Comparison of ENCODE assay signal across 8 cellular contexts in the genomic region with DNA sequence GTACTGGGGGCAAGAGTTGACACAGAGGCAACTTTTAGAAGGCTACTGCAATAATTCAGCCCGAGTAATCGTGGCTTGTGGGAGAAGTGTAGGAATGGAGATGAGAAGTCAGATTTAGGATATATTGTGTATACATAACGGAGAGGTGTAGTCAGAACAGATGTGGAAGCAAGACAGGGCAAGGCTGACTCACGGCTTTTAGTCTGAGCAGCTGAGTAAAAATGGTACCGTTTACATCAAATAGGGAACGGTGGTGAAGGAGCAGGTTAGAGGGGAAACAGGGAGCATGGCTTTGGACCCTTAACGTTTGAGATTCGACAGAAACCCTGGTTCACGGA. TPM values are rescaled to one million over a fixed set of nuclear protein-coding genes. Genes with fewer than 3 reads are reported as not detected.
DNase-seq lines count a peak whose midpoint lies in the region; ATAC-seq and TF ChIP-seq lines count a peak whose summit lies in the region.

No MANE protein-coding gene starts in this region.

- intact Hi-C loops in thyroid gland (cut with DNase I) = loop anchor here (10.0 kb wide), 1 partner anchor 173 kb away; no protein-coding TSS in a partner anchor

- peak; percentile 82 to 83 for ATAC-seq in activated CD4-positive, CD25-positive, alpha-beta regulatory T cell treated with anti-CD3 and anti-CD28 coated beads, Interleukin-2, amount 50 U/mL, for 24 hours
- peak; percentile 13 for ATAC-seq in HG02678 (IDR thresholded peaks at IDR 0.05; ENCODE audit: unreplicated experiment)
- ATAC-seq in naive B cell (ENCODE audit: low read depth in 2 of 2) = no peak

- H3K27me3 Mint-ChIP-seq in naive B cell = no peaks in the 10 kb centered on the region

- no peak for TF ChIP-seq POLR2A in thyroid gland (IDR thresholded peaks at IDR 0.05)

- H3K27ac ChIP-seq in thyroid gland = peak overlapping the region; percentile 96 to 100 (median 99)

- no peaks in the 10 kb centered on the region for H3K36me3 ChIP-seq in thyroid gland

- no peaks in the 10 kb centered on the region for H3K27me3 ChIP-seq in thyroid gland

- no peak for DNase-seq in activated CD4-positive, CD25-positive, alpha-beta regulatory T cell treated with anti-CD3 and anti-CD28 coated beads, Interleukin-2, amount 50 U/mL, for 72 hours
- DNase-seq in RPMI7951 (ENCODE audit: low read depth) = peak; percentile 74
- peak; percentile 48 for DNase-seq in dedifferentiated amniotic fluid mesenchymal stem cell (ENCODE audit: extremely low spot score)
- DNase-seq in naive B cell = no peak
- DNase-seq in thyroid gland = no peak
- DNase-seq in NCI-H2196 (lab: John Stamatoyannopoulos, UW; ENCODE audit: unreplicated experiment) = no peak

- no peak for TF ChIP-seq CTCF in thyroid gland (IDR thresholded peaks at IDR 0.05)

- peaks cover 27 to 52% (median 37%) of the 10 kb centered on the region in 3 donors for H3K4me1 Mint-ChIP-seq in naive B cell

- peak overlapping the region; percentile 36 to 100 (median 95) for H3K4me3 ChIP-seq in thyroid gland (replicated peaks in 1 of 3)

- no peaks in the 10 kb centered on the region for H3K9me3 Mint-ChIP-seq in naive B cell

- H3K27ac Mint-ChIP-seq in naive B cell = peak overlapping the region; percentile 42 to 100 (median 96)

- peaks cover 36 to 40% of the 10 kb centered on the region in 2 donors for H3K4me1 ChIP-seq in thyroid gland

- H3K36me3 Mint-ChIP-seq in naive B cell = no peaks in the 10 kb centered on the region

- 36 to 41% methylated on average over 9 of the region's 9 CpGs for WGBS in thyroid gland, 2 donors

- peak overlapping the region; percentile 77 to 100 (median 96) for H3K4me3 Mint-ChIP-seq in naive B cell

- H3K9me3 ChIP-seq in thyroid gland = no peaks in the 10 kb centered on the region

RNA-seq across cellular contexts. Expression of gene LSM14A, which starts 0.8 kb away (rescaled TPM):
- total RNA-seq in RPMI7951 (2014; rRNA removed; shearing (Covaris generic)) = 50.3 and 62.8 TPM in 2 replicates
- polyA plus RNA-seq in naive B cell (ENCODE audit: low read depth in 6 of 6) = 100 to 1,000 TPM; 165 to 191 (median 176) TPM
- 100 to 1,000 TPM; 137 to 253 (median 168) TPM for total RNA-seq in thyroid gland

Comparison
In these comparisons a context has a peak if more than half of its experiments do, and no peak if none do; other contexts are left out.
1. ATAC-seq: peak in activated CD4-positive, CD25-positive, alpha-beta regulatory T cell treated with anti-CD3 and anti-CD28 coated beads, Interleukin-2, amount 50 U/mL, for 24 hours (2 of 2) and HG02678 (single experiment); none in naive B cell (0 of 2).
2. DNase-seq: peak in RPMI7951 (single experiment) and dedifferentiated amniotic fluid mesenchymal stem cell (single experiment); none in activated CD4-positive, CD25-positive, alpha-beta regulatory T cell treated with anti-CD3 and anti-CD28 coated beads, Interleukin-2, amount 50 U/mL, for 72 hours (single experiment), naive B cell (single experiment), thyroid gland (0 of 2) and NCI-H2196 (single experiment).